14 cellular contexts compared by ENCODE assay signal in genomic region chr20:7967199-7967844, GRCh38. TPM values are rescaled to one million over a fixed set of nuclear protein-coding genes. Genes with fewer than 3 reads are reported as not detected.
DNase-seq lines count a peak whose midpoint lies in the region; ATAC-seq lines count a peak whose summit lies in the region.
"Had no signal": no experiment of that assay in that cellular context is flagged by ENCODE, and none has a peak within 500 bp of the region (broad histone marks: within the 10 kb centered on the region; RNA-seq: fewer than 3 reads in every experiment).

No MANE protein-coding gene starts in this region.

- no peak overlapping the region for H3K27ac Mint-ChIP-seq in activated naive CD8-positive, alpha-beta T cell treated with anti-CD3 and anti-CD28 coated beads, Interleukin-2, amount 50 U/mL, for 24 hours
- no peak overlapping the region for H3K27ac Mint-ChIP-seq in activated CD4-positive, alpha-beta memory T cell treated with anti-CD3 and anti-CD28 coated beads for 36 hours
- H3K27ac Mint-ChIP-seq: natural killer cell had no signal

- intact Hi-C loops in activated CD4-positive, alpha-beta memory T cell treated with anti-CD3 and anti-CD28 coated beads for 36 hours (cut with micrococcal nuclease) = no loop called here

- no peaks in the 10 kb centered on the region for H3K4me1 Mint-ChIP-seq in activated naive CD8-positive, alpha-beta T cell treated with anti-CD3 and anti-CD28 coated beads, Interleukin-2, amount 50 U/mL, for 24 hours
- no peaks in the 10 kb centered on the region for H3K4me1 Mint-ChIP-seq in activated CD4-positive, alpha-beta memory T cell treated with anti-CD3 and anti-CD28 coated beads for 36 hours (ENCODE audit: low read depth)
- H3K4me1 Mint-ChIP-seq: natural killer cell had no signal

- DNase-seq in AG08396 (ENCODE audit: low spot score) (peak; percentile 10), HS-27A (ENCODE audit: low read depth) (peak; percentile 35), astrocyte of the hippocampus (ENCODE audit: low read depth, low spot score) (peak; percentile 61), hepatic stellate cell (ENCODE audit: low spot score) (peak; percentile 3), NCI-H446 treated with DMSO at 0.1 percent for 48 hours (lab: John Stamatoyannopoulos, UW) (no peak)
- DNase-seq in activated naive CD8-positive, alpha-beta T cell treated with anti-CD3 and anti-CD28 coated beads, Interleukin-2, amount 50 U/mL, for 24 hours = no peak
- DNase-seq in activated CD4-positive, alpha-beta memory T cell treated with anti-CD3 and anti-CD28 coated beads for 36 hours = no peak
- DNase-seq: activated T-cell treated with anti-CD3 and anti-CD28 coated beads, Interleukin-2, amount 50 U/mL, for 1 hour; amygdala; left colon; natural killer cell; stimulated activated naive CD4-positive, alpha-beta T cell treated with Interleukin-2 at 50 U/mL for 16 hours had no signal

- no peaks in the 10 kb centered on the region for H3K9me3 Mint-ChIP-seq in activated naive CD8-positive, alpha-beta T cell treated with anti-CD3 and anti-CD28 coated beads, Interleukin-2, amount 50 U/mL, for 24 hours
- no peaks in the 10 kb centered on the region for H3K9me3 Mint-ChIP-seq in activated CD4-positive, alpha-beta memory T cell treated with anti-CD3 and anti-CD28 coated beads for 36 hours
- H3K9me3 Mint-ChIP-seq: natural killer cell had no signal

- no peak for ATAC-seq in GM19452 (IDR thresholded peaks at IDR 0.05; ENCODE audit: unreplicated experiment)
- ATAC-seq in activated naive CD8-positive, alpha-beta T cell treated with anti-CD3 and anti-CD28 coated beads, Interleukin-2, amount 50 U/mL, for 24 hours = no peak
- ATAC-seq: left colon, natural killer cell had no signal

- peaks cover 6% of the 10 kb centered on the region for H3K27me3 Mint-ChIP-seq in activated naive CD8-positive, alpha-beta T cell treated with anti-CD3 and anti-CD28 coated beads, Interleukin-2, amount 50 U/mL, for 24 hours
- H3K27me3 Mint-ChIP-seq in activated CD4-positive, alpha-beta memory T cell treated with anti-CD3 and anti-CD28 coated beads for 36 hours = peaks cover 4% of the 10 kb centered on the region

- no peaks in the 10 kb centered on the region for H3K36me3 Mint-ChIP-seq in activated naive CD8-positive, alpha-beta T cell treated with anti-CD3 and anti-CD28 coated beads, Interleukin-2, amount 50 U/mL, for 24 hours (ENCODE audit: low read depth)
- H3K36me3 Mint-ChIP-seq in activated CD4-positive, alpha-beta memory T cell treated with anti-CD3 and anti-CD28 coated beads for 36 hours = no peaks in the 10 kb centered on the region
- H3K36me3 Mint-ChIP-seq: natural killer cell had no signal

- POLR2A ChIA-PET in activated CD4-positive, alpha-beta memory T cell treated with anti-CD3 and anti-CD28 coated beads for 36 hours (lab: Charles Lee) = no interaction called here

- CTCF ChIA-PET in activated CD4-positive, alpha-beta memory T cell treated with anti-CD3 and anti-CD28 coated beads for 36 hours (lab: Charles Lee) = no interaction called here

- no peak overlapping the region for H3K4me3 Mint-ChIP-seq in activated naive CD8-positive, alpha-beta T cell treated with anti-CD3 and anti-CD28 coated beads, Interleukin-2, amount 50 U/mL, for 24 hours
- H3K4me3 Mint-ChIP-seq in activated CD4-positive, alpha-beta memory T cell treated with anti-CD3 and anti-CD28 coated beads for 36 hours = no peak overlapping the region
- H3K4me3 Mint-ChIP-seq: natural killer cell had no signal

RNA-seq across cellular contexts. Expression of gene HAO1, which starts 27.1 kb away (rescaled TPM):
- total RNA-seq in activated CD4-positive, alpha-beta memory T cell treated with anti-CD3 and anti-CD28 coated beads for 36 hours = not detected
- total RNA-seq: glomerular endothelial cell, left colon, natural killer cell had no signal

RNA-seq across cellular contexts. Expression of gene TMX4, which starts 52.2 kb away (rescaled TPM):
- 10 to 100 TPM; 33.2 to 35.9 TPM for total RNA-seq in activated CD4-positive, alpha-beta memory T cell treated with anti-CD3 and anti-CD28 coated beads for 36 hours

Comparison
In these comparisons a context has a peak if more than half of its experiments do, and no peak if none do; other contexts are left out.
1. DNase-seq: peak in AG08396 (single experiment), HS-27A (single experiment), astrocyte of the hippocampus (single experiment) and hepatic stellate cell (single experiment); none in NCI-H446 treated with DMSO at 0.1 percent for 48 hours (single experiment), activated naive CD8-positive, alpha-beta T cell treated with anti-CD3 and anti-CD28 coated beads, Interleukin-2, amount 50 U/mL, for 24 hours (single experiment) and activated CD4-positive, alpha-beta memory T cell treated with anti-CD3 and anti-CD28 coated beads for 36 hours (single experiment).